7 cellular contexts compared by ENCODE assay signal in the genomic region with DNA sequence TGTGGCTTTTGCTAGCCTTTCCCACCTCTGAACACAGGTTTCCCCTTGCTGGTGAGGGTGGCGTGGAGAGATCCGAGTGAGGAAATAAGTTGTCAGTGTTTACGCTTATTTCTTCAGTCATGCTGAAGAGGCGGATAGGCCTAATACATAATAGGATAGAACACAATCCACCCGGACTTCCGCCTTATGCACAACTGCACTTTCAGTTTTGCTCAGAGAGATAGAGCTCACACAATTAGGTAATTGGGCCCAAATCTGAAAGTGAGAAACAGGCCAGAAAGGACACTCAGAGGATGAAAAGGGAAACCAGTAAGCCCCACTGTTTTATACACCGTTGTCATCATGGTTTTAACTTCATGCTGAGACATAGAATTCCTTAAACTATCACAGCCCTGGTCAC. TPM values are rescaled to one million over a fixed set of nuclear protein-coding genes. Genes with fewer than 3 reads are reported as not detected.
DNase-seq lines count a peak whose midpoint lies in the region; ATAC-seq, FAIRE-seq and TF ChIP-seq lines count a peak whose summit lies in the region.
"Not testable (repeated sequence)": the region's sequence is repeated elsewhere in the genome, so short reads cannot be mapped to it uniquely, and the experiment has no call there.

No MANE protein-coding gene starts in this region.

- H3K27me3 ChIP-seq in bronchial epithelial cell (ENCODE audit: control insufficient read depth, insufficient read depth, low read length): not testable (repeated sequence)

- not testable (repeated sequence) for H3K4me3 ChIP-seq in bronchial epithelial cell (ENCODE audit: low read depth, low read length)

- not testable (repeated sequence) for H3K36me3 ChIP-seq in bronchial epithelial cell (ENCODE audit: control insufficient read depth, insufficient read depth, low read length)

- DNase-seq in bronchial epithelial cell (ENCODE audit: low read depth): not testable (repeated sequence)

- peak; percentile 83 for FAIRE-seq in bronchial epithelial cell (lab: Jason Lieb, UNC)

- TF ChIP-seq CTCF in bronchial epithelial cell (IDR thresholded peaks at IDR 0.05; ENCODE audit: insufficient read depth, low read length, severe bottlenecking): not testable (repeated sequence)

- peak; percentile 79 for ATAC-seq in GM18511 (IDR thresholded peaks at IDR 0.05; ENCODE audit: unreplicated experiment)
- ATAC-seq in GM19328 (IDR thresholded peaks at IDR 0.05; ENCODE audit: unreplicated experiment): peak; percentile 71
- peak; percentile 74 for ATAC-seq in GM21526 (IDR thresholded peaks at IDR 0.05; ENCODE audit: low FRiP score, unreplicated experiment)
- peak; percentile 83 for ATAC-seq in HG02798 (IDR thresholded peaks at IDR 0.05; ENCODE audit: poor library complexity, unreplicated experiment)
- ATAC-seq in HG03097 (IDR thresholded peaks at IDR 0.05; ENCODE audit: low FRiP score, unreplicated experiment): peak; percentile 58
- peak; percentile 82 for ATAC-seq in HG03520 (IDR thresholded peaks at IDR 0.05; ENCODE audit: unreplicated experiment)

RNA-seq across cellular contexts. Expression of gene PBDC1, which starts 29.7 kb away (rescaled TPM):
- 20.0 and 27.3 TPM in 2 replicates for total RNA-seq in bronchial epithelial cell
